Comparison of ENCODE assay signal across 16 cellular contexts in the genomic region with DNA sequence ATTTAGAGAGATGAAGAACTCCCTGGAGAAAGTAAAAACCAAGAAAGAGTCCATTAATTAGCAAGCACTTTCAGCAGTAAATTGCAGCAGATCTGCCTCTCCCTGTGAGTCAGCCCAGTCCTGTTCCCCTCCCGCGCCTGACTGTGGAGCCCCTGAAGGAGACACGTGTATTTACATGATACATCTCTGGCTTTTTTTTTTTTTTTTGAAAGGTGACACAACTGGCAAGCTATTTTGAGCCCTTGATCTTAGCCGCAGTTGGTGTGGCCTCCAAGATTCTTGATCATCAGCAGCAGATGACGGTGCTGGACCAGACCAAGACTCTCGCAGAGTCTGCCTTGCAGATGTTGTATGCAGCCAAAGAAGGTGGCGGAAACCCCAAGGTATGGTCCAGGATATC.
A peak's percentile ranks its signal among the peaks of the same experiment; 100 is the strongest.
DNase-seq lines count a peak whose midpoint lies in the region; ATAC-seq and TF ChIP-seq lines count a peak whose summit lies in the region.
"Had no signal": no experiment of that assay in that cellular context is flagged by ENCODE, and none has a peak within 500 bp of the region (broad histone marks: within the 10 kb centered on the region; RNA-seq: fewer than 3 reads in every experiment).

No MANE protein-coding gene starts in this region.

- ATAC-seq in stimulated activated memory B cell treated with anti-CD40 and anti-IgM and Interleukin-4, amounts not matched to agents 10 μg/mL and 1 μg/mL and 100 μg/mL, for 72 hours = no peak
- no peak for ATAC-seq in GM21526 (IDR thresholded peaks at IDR 0.05; ENCODE audit: low FRiP score, unreplicated experiment)
- no peak for ATAC-seq in sciatic nerve
- ATAC-seq: Panc1 had no signal

- in situ Hi-C loops in brain microvascular endothelial cell (cut with HindIII; ENCODE audit: low pct_ligation_motif_present, low sequenced_read_pairs) = no loop called here

- no peaks in the 10 kb centered on the region for H3K9me3 Mint-ChIP-seq in stimulated activated memory B cell treated with anti-CD40 and anti-IgM and Interleukin-4, amounts not matched to agents 10 μg/mL and 1 μg/mL and 100 μg/mL, for 72 hours
- H3K9me3 Mint-ChIP-seq: activated T-helper 1 cell treated with anti-CD3 and anti-CD28 coated beads, Interleukin-12 subunit alpha, Interleukin-12 subunit beta, Interleukin-2, Interleukin-4 antibody, amounts not matched to agents 30 ng/mL and 10 ng/mL and 1 ng/mL, durations not matched to agents 14 hours and 24 hours and 36 hours had no signal

- no peak overlapping the region for H3K4me3 Mint-ChIP-seq in stimulated activated memory B cell treated with anti-CD40 and anti-IgM and Interleukin-4, amounts not matched to agents 10 μg/mL and 1 μg/mL and 100 μg/mL, for 72 hours
- H3K4me3 Mint-ChIP-seq: activated T-helper 1 cell treated with anti-CD3 and anti-CD28 coated beads, Interleukin-12 subunit alpha, Interleukin-12 subunit beta, Interleukin-2, Interleukin-4 antibody, amounts not matched to agents 30 ng/mL and 10 ng/mL and 1 ng/mL, durations not matched to agents 14 hours and 24 hours and 36 hours had no signal

- CTCF ChIA-PET in BJ (lab: Yijun Ruan, JAX) = interaction anchor here (1.1 to 2.4 kb wide), 2 partner anchors 11 to 28 kb away, joined by 4 to 13 read pairs; no protein-coding TSS in a partner anchor

- H3K27me3 Mint-ChIP-seq in stimulated activated memory B cell treated with anti-CD40 and anti-IgM and Interleukin-4, amounts not matched to agents 10 μg/mL and 1 μg/mL and 100 μg/mL, for 72 hours = no peaks in the 10 kb centered on the region

- TF ChIP-seq CTCF in BJ (IDR thresholded peaks at IDR 0.05; ENCODE audit: insufficient read depth, low read depth, low read length) (0 out of 2 replicates have a peak, but pooled peaks have one; percentile 2), brain microvascular endothelial cell (IDR thresholded peaks at IDR 0.05; ENCODE audit: low read depth, low read length, missing control alignments) (no peak)

- no peaks in the 10 kb centered on the region for H3K36me3 Mint-ChIP-seq in stimulated activated memory B cell treated with anti-CD40 and anti-IgM and Interleukin-4, amounts not matched to agents 10 μg/mL and 1 μg/mL and 100 μg/mL, for 72 hours

- H3K4me1 ChIP-seq in mesodermal cell (ENCODE audit: control insufficient read depth, insufficient read depth, low read length, poor library complexity, severe bottlenecking) = peaks cover 27% of the 10 kb centered on the region
- H3K4me1 ChIP-seq: parathyroid adenoma, tibial nerve had no signal

- no peak overlapping the region for H3K4me3 ChIP-seq in BJ (ENCODE audit: low read depth, low read length)
- no peak overlapping the region for H3K4me3 ChIP-seq in brain microvascular endothelial cell (ENCODE audit: low read depth, low read length)
- no peak overlapping the region for H3K4me3 ChIP-seq in mesodermal cell (ENCODE audit: extremely low read depth, insufficient read depth, low read length, poor library complexity, severe bottlenecking)
- H3K4me3 ChIP-seq: lung, tibial nerve had no signal

- POLR2A ChIA-PET in BJ (lab: Charles Lee) = interaction anchor here (0.5 to 0.6 kb wide), 3 partner anchors 13 to 1993 kb away, joined by 3 to 10 read pairs (median 8); no protein-coding TSS in a partner anchor

- peak overlapping the region; percentile 50 for H3K27ac ChIP-seq in brain microvascular endothelial cell
- peak overlapping the region; percentile 47 for H3K27ac ChIP-seq in mesodermal cell (ENCODE audit: low read depth, low read length, severe bottlenecking)
- H3K27ac ChIP-seq: parathyroid adenoma, tibial nerve had no signal

- H3K36me3 ChIP-seq in BJ (ENCODE audit: control insufficient read depth, insufficient read depth, low read length) = peaks cover 1% of the 10 kb centered on the region
- no peaks in the 10 kb centered on the region for H3K36me3 ChIP-seq in brain microvascular endothelial cell (replicated peaks)
- peaks cover 30% of the 10 kb centered on the region for H3K36me3 ChIP-seq in mesodermal cell (ENCODE audit: control insufficient read depth, insufficient read depth, low read length)

- H3K27me3 ChIP-seq in BJ (ENCODE audit: control insufficient read depth, insufficient read depth, low read length) (no peaks in the 10 kb centered on the region), brain microvascular endothelial cell (replicated peaks) (no peaks in the 10 kb centered on the region)
- H3K27me3 ChIP-seq: tibial nerve had no signal

- H3K4me1 Mint-ChIP-seq in stimulated activated memory B cell treated with anti-CD40 and anti-IgM and Interleukin-4, amounts not matched to agents 10 μg/mL and 1 μg/mL and 100 μg/mL, for 72 hours = no peaks in the 10 kb centered on the region

- DNase-seq in BJ (ENCODE audit: low read depth) (peak; percentile 68), LHCN-M2 (ENCODE audit: low read depth) (peak; percentile 96), brain microvascular endothelial cell (peak; percentile 71), NCI-H82 treated with DMSO at 0.1 percent for 48 hours (lab: John Stamatoyannopoulos, UW; ENCODE audit: unreplicated experiment) (no peak), sciatic nerve (ENCODE audit: low spot score) (no peak)
- DNase-seq: central memory CD4-positive, alpha-beta T cell; COR-L47; foreskin melanocyte had no signal

- WGBS in mesodermal cell (ENCODE audit: insufficient coverage in 2 of 2), 2 experiments = 77 to 84% methylated on average over 6 to 7 of the region's 7 CpGs

- intact Hi-C loops in sciatic nerve (cut with DNase I) = no loop called here

- no peak overlapping the region for H3K27ac Mint-ChIP-seq in stimulated activated memory B cell treated with anti-CD40 and anti-IgM and Interleukin-4, amounts not matched to agents 10 μg/mL and 1 μg/mL and 100 μg/mL, for 72 hours
- H3K27ac Mint-ChIP-seq: activated T-helper 1 cell treated with anti-CD3 and anti-CD28 coated beads, Interleukin-12 subunit alpha, Interleukin-12 subunit beta, Interleukin-2, Interleukin-4 antibody, amounts not matched to agents 30 ng/mL and 10 ng/mL and 1 ng/mL, durations not matched to agents 14 hours and 24 hours and 36 hours had no signal

- no peaks in the 10 kb centered on the region for H3K9me3 ChIP-seq in mesodermal cell (ENCODE audit: control insufficient read depth, low read length)
- H3K9me3 ChIP-seq: tibial nerve had no signal

Comparison
In these comparisons a context has a peak if more than half of its experiments do, and no peak if none do; other contexts are left out.
1. DNase-seq: peak in BJ (single experiment), LHCN-M2 (single experiment) and brain microvascular endothelial cell (single experiment); none in NCI-H82 treated with DMSO at 0.1 percent for 48 hours (single experiment) and sciatic nerve (single experiment).